18 cellular contexts compared by ENCODE assay signal in the genomic region with DNA sequence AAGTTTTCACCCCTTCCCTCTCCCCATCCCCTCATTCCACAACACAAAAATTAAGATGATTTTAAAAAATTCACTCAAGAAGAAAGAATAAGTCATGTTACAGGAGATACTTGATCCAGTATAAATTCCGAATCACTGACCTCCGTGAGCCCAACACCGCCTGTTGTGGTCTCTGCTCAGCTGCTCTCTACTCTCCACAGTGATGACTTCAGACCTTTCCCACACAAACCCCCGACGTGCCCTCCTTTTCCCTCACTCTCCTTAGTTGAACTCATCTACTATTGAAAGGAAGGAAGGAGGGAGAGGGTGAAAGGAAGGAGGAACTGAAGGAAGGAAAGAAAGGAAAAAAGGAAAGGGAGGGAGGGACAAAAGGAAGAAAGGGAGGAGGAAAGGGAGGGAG. TPM values are rescaled to one million over a fixed set of nuclear protein-coding genes. Genes with fewer than 3 reads are reported as not detected.
DNase-seq lines count a peak whose midpoint lies in the region; ATAC-seq, FAIRE-seq and TF ChIP-seq lines count a peak whose summit lies in the region.
"Had no signal": no experiment of that assay in that cellular context is flagged by ENCODE, and none has a peak within 500 bp of the region (broad histone marks: within the 10 kb centered on the region; RNA-seq: fewer than 3 reads in every experiment).

No MANE protein-coding gene starts in this region.

- TF ChIP-seq POLR2A in esophagus muscularis mucosa (IDR thresholded peaks at IDR 0.05; ENCODE audit: low read depth) (no peak), sigmoid colon (IDR thresholded peaks at IDR 0.05) (no peak)

- no peaks in the 10 kb centered on the region for H3K4me1 ChIP-seq in esophagus muscularis mucosa
- H3K4me1 ChIP-seq in sigmoid colon: no peaks in the 10 kb centered on the region
- no peaks in the 10 kb centered on the region for H3K4me1 ChIP-seq in Karpas-422 (ENCODE audit: low read length)
- H3K4me1 ChIP-seq: A549 had no signal

- ATAC-seq in GM18873 (IDR thresholded peaks at IDR 0.05; ENCODE audit: low FRiP score, unreplicated experiment): no peak
- ATAC-seq: A549; CD8-positive, alpha-beta T cell had no signal

- H3K9me3 ChIP-seq in esophagus muscularis mucosa: peaks cover 0 to 71% (median 47%) of the 10 kb centered on the region in 4 donors
- peaks cover 7 to 34% (median 13%) of the 10 kb centered on the region in 4 donors for H3K9me3 ChIP-seq in sigmoid colon
- no peaks in the 10 kb centered on the region for H3K9me3 ChIP-seq in Karpas-422 (ENCODE audit: low read length)

- WGBS in esophagus muscularis mucosa: 89% methylated on average over 5 of the region's 5 CpGs
- WGBS in sigmoid colon, 2 donors: 85 to 89% methylated on average over 5 of the region's 5 CpGs

- H3K36me3 ChIP-seq in esophagus muscularis mucosa (peaks cover 0 to 19% (median 3%) of the 10 kb centered on the region in 4 donors), sigmoid colon (peaks cover 0 to 13% (median 7%) of the 10 kb centered on the region in 4 donors), Karpas-422 (ENCODE audit: insufficient read depth, low read length) (no peaks in the 10 kb centered on the region)

- no peak for TF ChIP-seq EP300 in esophagus muscularis mucosa (IDR thresholded peaks at IDR 0.05)
- TF ChIP-seq EP300 in sigmoid colon (IDR thresholded peaks at IDR 0.05): no peak

- H3K9me2 ChIP-seq in Karpas-422 (replicated peaks; ENCODE audit: insufficient read depth, low read length): no peaks in the 10 kb centered on the region

- no peak for FAIRE-seq in GM19239 (lab: Jason Lieb, UNC)
- FAIRE-seq: A549, D721Med, G401.6, GM12891, H1 had no signal

- H3K27me3 ChIP-seq in esophagus muscularis mucosa (no peaks in the 10 kb centered on the region), sigmoid colon (no peaks in the 10 kb centered on the region), Karpas-422 (ENCODE audit: low read length) (no peaks in the 10 kb centered on the region)

- H3K4me2 ChIP-seq in Karpas-422 (ENCODE audit: low read depth, low read length, poor library complexity, severe bottlenecking): no peak overlapping the region
- H3K4me2 ChIP-seq: A549 had no signal

- no peaks in the 10 kb centered on the region for H4K20me1 ChIP-seq in Karpas-422 (ENCODE audit: insufficient read depth, low read depth, low read length)

- DNase-seq in LHCN-M2 (ENCODE audit: low read depth) (peak; percentile 33), esophagus muscularis mucosa (ENCODE audit: extremely low spot score) (peak; percentile 78), sigmoid colon (peak; percentile 21), Karpas-422 (no peak), GM19239 (ENCODE audit: insufficient read length, low spot score) (no peak)
- no peak for DNase-seq in activated CD4-positive, alpha-beta T cell treated with anti-CD3 and anti-CD28 coated beads, Interleukin-2, amount 50 U/mL, for 48 hours
- DNase-seq: COR-L47, DMS153, DMS79 treated with DMSO at 0.1 percent for 48 hours, EL, HCEC 1CT had no signal

- intact Hi-C loops in esophagus muscularis mucosa (cut with DNase I) (no loop called here), sigmoid colon (cut with DNase I) (no loop called here)

- no peak overlapping the region for H3K9ac ChIP-seq in Karpas-422 (ENCODE audit: low read length)

- no peak overlapping the region for H3K27ac ChIP-seq in esophagus muscularis mucosa (replicated peaks in 1 of 4)
- no peak overlapping the region for H3K27ac ChIP-seq in sigmoid colon
- no peak overlapping the region for H3K27ac ChIP-seq in Karpas-422 (ENCODE audit: low read length)
- H3K27ac ChIP-seq: A549 had no signal

- H3K79me2 ChIP-seq in Karpas-422 (ENCODE audit: low read length): no peaks in the 10 kb centered on the region

- TF ChIP-seq CTCF in esophagus muscularis mucosa (IDR thresholded peaks at IDR 0.05) (no peak), sigmoid colon (IDR thresholded peaks at IDR 0.05) (no peak)

- H2AFZ ChIP-seq in Karpas-422 (ENCODE audit: low read length): no peak overlapping the region

- H3K4me3 ChIP-seq in esophagus muscularis mucosa (no peak overlapping the region), sigmoid colon (no peak overlapping the region), Karpas-422 (ENCODE audit: low read length) (no peak overlapping the region)
- H3K4me3 ChIP-seq: A549 had no signal

RNA-seq across cellular contexts. Expression of gene ZNF354C, which starts 55.1 kb away (rescaled TPM):
- total RNA-seq in LHCN-M2 (2014; rRNA removed) (5.2 and 5.5 TPM in 2 replicates), esophagus muscularis mucosa (1 to 10 TPM; 5.0 to 7.9 (median 6.3) TPM), sigmoid colon (10 to 100 TPM in 2 of 4 donors, 1 to 10 TPM in 2; 7.7 to 12.1 (median 10.1) TPM)
- 1.5 TPM for polyA plus RNA-seq in LHCN-M2 (2012)
- polyA plus RNA-seq in sigmoid colon: 1 to 10 TPM in 1 of 3 donors, under 1 TPM in 2; 0.23 to 1.4 (median 0.60) TPM
- total RNA-seq in Karpas-422 (2014; rRNA removed; shearing (Covaris generic); ENCODE audit: low replicate concordance): not detected in 2 replicates

Comparison
In these comparisons a context has a peak if more than half of its experiments do, and no peak if none do; other contexts are left out.
1. DNase-seq: peak in LHCN-M2 (single experiment), esophagus muscularis mucosa (single experiment) and sigmoid colon (single experiment); none in Karpas-422 (single experiment), activated CD4-positive, alpha-beta T cell treated with anti-CD3 and anti-CD28 coated beads, Interleukin-2, amount 50 U/mL, for 48 hours (0 of 2) and GM19239 (single experiment).